ENCODE assay signal across 8 cellular contexts in the genomic region with DNA sequence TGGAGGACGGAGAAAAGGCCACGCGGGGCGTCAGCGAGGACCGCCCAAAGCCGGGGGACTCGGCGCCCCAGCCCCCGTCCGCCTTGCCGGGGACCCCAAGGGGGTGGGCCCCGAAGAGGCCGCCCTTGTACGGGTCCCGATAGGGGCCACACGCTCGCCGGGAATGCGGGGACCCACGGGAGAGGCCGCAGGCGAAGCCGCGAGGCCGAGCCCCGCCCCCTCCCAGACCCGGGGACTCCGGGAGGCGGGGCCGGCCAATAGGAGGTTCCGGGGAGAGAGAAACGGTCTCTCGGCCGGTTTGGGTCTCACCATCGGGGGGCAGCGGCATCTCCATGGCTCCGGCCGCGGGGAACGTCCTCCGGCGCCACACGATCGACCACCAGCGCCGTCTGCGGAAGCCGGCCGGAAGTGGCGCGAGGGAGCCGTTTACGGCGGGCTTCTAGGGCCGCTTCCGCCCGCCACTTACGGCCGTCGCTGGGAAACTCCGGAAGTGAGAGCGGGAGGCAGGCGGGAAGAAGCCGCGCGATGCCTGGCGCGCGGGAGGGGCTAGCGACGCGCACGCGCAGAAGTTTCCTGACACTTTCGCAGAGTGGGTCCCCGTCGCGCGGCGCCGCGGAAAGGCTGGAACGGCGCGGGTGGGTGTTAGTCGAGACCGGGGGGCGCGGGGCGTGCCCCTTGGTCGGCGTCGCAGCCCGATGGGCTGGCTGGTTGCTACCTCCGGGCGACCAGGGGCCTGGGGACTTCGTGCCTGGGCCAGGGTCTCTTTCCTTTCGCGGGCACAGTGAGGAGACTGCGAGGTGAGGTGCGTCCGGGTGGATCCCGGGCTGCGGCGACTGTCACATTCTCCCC. TPM values are rescaled to one million over a fixed set of nuclear protein-coding genes. Genes with fewer than 3 reads are reported as not detected.
DNase-seq lines count a peak whose midpoint lies in the region; ATAC-seq and TF ChIP-seq lines count a peak whose summit lies in the region.

A gene with protein sequence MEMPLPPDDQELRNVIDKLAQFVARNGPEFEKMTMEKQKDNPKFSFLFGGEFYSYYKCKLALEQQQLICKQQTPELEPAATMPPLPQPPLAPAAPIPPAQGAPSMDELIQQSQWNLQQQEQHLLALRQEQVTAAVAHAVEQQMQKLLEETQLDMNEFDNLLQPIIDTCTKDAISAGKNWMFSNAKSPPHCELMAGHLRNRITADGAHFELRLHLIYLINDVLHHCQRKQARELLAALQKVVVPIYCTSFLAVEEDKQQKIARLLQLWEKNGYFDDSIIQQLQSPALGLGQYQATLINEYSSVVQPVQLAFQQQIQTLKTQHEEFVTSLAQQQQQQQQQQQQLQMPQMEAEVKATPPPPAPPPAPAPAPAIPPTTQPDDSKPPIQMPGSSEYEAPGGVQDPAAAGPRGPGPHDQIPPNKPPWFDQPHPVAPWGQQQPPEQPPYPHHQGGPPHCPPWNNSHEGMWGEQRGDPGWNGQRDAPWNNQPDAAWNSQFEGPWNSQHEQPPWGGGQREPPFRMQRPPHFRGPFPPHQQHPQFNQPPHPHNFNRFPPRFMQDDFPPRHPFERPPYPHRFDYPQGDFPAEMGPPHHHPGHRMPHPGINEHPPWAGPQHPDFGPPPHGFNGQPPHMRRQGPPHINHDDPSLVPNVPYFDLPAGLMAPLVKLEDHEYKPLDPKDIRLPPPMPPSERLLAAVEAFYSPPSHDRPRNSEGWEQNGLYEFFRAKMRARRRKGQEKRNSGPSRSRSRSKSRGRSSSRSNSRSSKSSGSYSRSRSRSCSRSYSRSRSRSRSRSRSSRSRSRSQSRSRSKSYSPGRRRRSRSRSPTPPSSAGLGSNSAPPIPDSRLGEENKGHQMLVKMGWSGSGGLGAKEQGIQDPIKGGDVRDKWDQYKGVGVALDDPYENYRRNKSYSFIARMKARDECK (minus strand): TSS at position 393 of the 849 bp plus-strand sequence. CDS start 59 bp downstream, at position 334.

- no peak for TF ChIP-seq CTCF in DOHH2 (IDR thresholded peaks at IDR 0.05; ENCODE audit: low read depth, low read length, poor library complexity, severe bottlenecking)
- TF ChIP-seq CTCF in GM23338 (conservative IDR thresholded peaks at IDR 0.05; ENCODE audit: low read depth in 2 of 2): no peak

- H2AFZ ChIP-seq in GM23338: peak within 1 kb of the TSS; percentile 91

- peak; percentile 85 for ATAC-seq in GM23338
- peak; percentile 75 to 85 for ATAC-seq in naive B cell (ENCODE audit: low read depth in 2 of 2)
- peak; percentile 88 for ATAC-seq in stimulated activated effector memory CD8-positive, alpha-beta T cell treated with anti-CD3 and anti-CD28 coated beads, Interleukin-12 subunit alpha, Interleukin-12 subunit beta, amount 100 ng/mL, for 72 hours

- no peaks in the 10 kb centered on the region for H3K9me2 ChIP-seq in DOHH2 (replicated peaks; ENCODE audit: control insufficient read depth, low read length)
- no peaks in the 10 kb centered on the region for H3K9me2 ChIP-seq in GM23338 (ENCODE audit: insufficient read depth)

- peak within 1 kb of the TSS; percentile 97 for H3K4me2 ChIP-seq in DOHH2 (ENCODE audit: low read length)
- H3K4me2 ChIP-seq in GM23338: peak within 1 kb of the TSS; percentile 99

- H3K4me1 ChIP-seq in DOHH2 (ENCODE audit: control insufficient read depth, low read length): peaks cover 56% of the 10 kb centered on the region
- peaks cover 11% of the 10 kb centered on the region for H3K4me1 ChIP-seq in GM23338 (ENCODE audit: insufficient read depth)

- no peaks in the 10 kb centered on the region for H3K9me3 ChIP-seq in DOHH2 (ENCODE audit: control insufficient read depth, insufficient read depth, low read length)

- no peaks in the 10 kb centered on the region for H3K9me3 Mint-ChIP-seq in GM23338
- H3K9me3 Mint-ChIP-seq in activated T-helper 1 cell treated with anti-CD3 and anti-CD28 coated beads, Interleukin-12 subunit alpha, Interleukin-12 subunit beta, Interleukin-2, Interleukin-4 antibody, amounts not matched to agents 30 ng/mL and 10 ng/mL and 1 ng/mL, durations not matched to agents 14 hours and 24 hours and 36 hours: no peaks in the 10 kb centered on the region
- no peaks in the 10 kb centered on the region for H3K9me3 Mint-ChIP-seq in naive B cell
- H3K9me3 Mint-ChIP-seq in stimulated activated effector memory CD8-positive, alpha-beta T cell treated with anti-CD3 and anti-CD28 coated beads, Interleukin-12 subunit alpha, Interleukin-12 subunit beta, amount 100 ng/mL, for 72 hours: no peaks in the 10 kb centered on the region

- H3K36me3 ChIP-seq in DOHH2 (ENCODE audit: control insufficient read depth, low read length): peaks cover 59% of the 10 kb centered on the region
- H3K36me3 ChIP-seq in GM23338 (ENCODE audit: insufficient read depth): 0 out of 2 replicates have a peak, but pooled peaks cover 5% of the 10 kb centered on the region

- H3K27ac ChIP-seq in DOHH2 (ENCODE audit: low read depth, low read length) (peak within 1 kb of the TSS; percentile 77), GM23338 (ENCODE audit: low read depth) (peak within 1 kb of the TSS; percentile 88)

- H3K27me3 Mint-ChIP-seq in GM23338 (ENCODE audit: insufficient read depth, low read depth, poor library complexity) (peaks cover 12% of the 10 kb centered on the region), naive B cell (no peaks in the 10 kb centered on the region)
- H3K27me3 Mint-ChIP-seq in activated T-helper 1 cell treated with anti-CD3 and anti-CD28 coated beads, Interleukin-12 subunit alpha, Interleukin-12 subunit beta, Interleukin-2, Interleukin-4 antibody, amounts not matched to agents 30 ng/mL and 10 ng/mL and 1 ng/mL, durations not matched to agents 14 hours and 24 hours and 36 hours (ENCODE audit: insufficient read depth): no peaks in the 10 kb centered on the region

- H3F3A ChIP-seq in DOHH2 (ENCODE audit: control insufficient read depth, insufficient read depth) (peaks cover 23% of the 10 kb centered on the region), GM23338 (replicated peaks; ENCODE audit: low read depth) (0 out of 2 replicates have a peak, but pooled peaks cover 16% of the 10 kb centered on the region)

- intact Hi-C loops in activated T-helper 1 cell treated with anti-CD3 and anti-CD28 coated beads, Interleukin-12 subunit alpha, Interleukin-12 subunit beta, Interleukin-2, Interleukin-4 antibody, amounts not matched to agents 30 ng/mL and 10 ng/mL and 1 ng/mL, durations not matched to agents 14 hours and 24 hours and 36 hours (cut with micrococcal nuclease): loop anchor here (1.0 to 5.0 kb wide), 10 partner anchors 30 to 1415 kb away; a partner anchor contains a TSS

- peaks cover 24% of the 10 kb centered on the region for H4K20me1 ChIP-seq in DOHH2 (ENCODE audit: control insufficient read depth, insufficient read depth, low read depth, low read length)
- peaks cover 34% of the 10 kb centered on the region for H4K20me1 ChIP-seq in GM23338 (replicated peaks; ENCODE audit: insufficient read depth)

- H3K4me1 Mint-ChIP-seq in GM23338: peaks cover 20% of the 10 kb centered on the region
- H3K4me1 Mint-ChIP-seq in activated T-helper 1 cell treated with anti-CD3 and anti-CD28 coated beads, Interleukin-12 subunit alpha, Interleukin-12 subunit beta, Interleukin-2, Interleukin-4 antibody, amounts not matched to agents 30 ng/mL and 10 ng/mL and 1 ng/mL, durations not matched to agents 14 hours and 24 hours and 36 hours (ENCODE audit: low read depth): peaks cover 38% of the 10 kb centered on the region
- peaks cover 44 to 60% (median 54%) of the 10 kb centered on the region in 3 donors for H3K4me1 Mint-ChIP-seq in naive B cell
- peaks cover 50% of the 10 kb centered on the region for H3K4me1 Mint-ChIP-seq in stimulated activated effector memory CD8-positive, alpha-beta T cell treated with anti-CD3 and anti-CD28 coated beads, Interleukin-12 subunit alpha, Interleukin-12 subunit beta, amount 100 ng/mL, for 72 hours

- H3K27me3 ChIP-seq in DOHH2 (ENCODE audit: control insufficient read depth, low read length) (no peaks in the 10 kb centered on the region), GM23338 (ENCODE audit: insufficient read depth) (no peaks in the 10 kb centered on the region)

- H3K4me3 Mint-ChIP-seq in GM23338 (peak within 1 kb of the TSS; percentile 97), naive B cell (peak within 1 kb of the TSS; percentile 89 to 95 (median 92))
- H3K4me3 Mint-ChIP-seq in activated T-helper 1 cell treated with anti-CD3 and anti-CD28 coated beads, Interleukin-12 subunit alpha, Interleukin-12 subunit beta, Interleukin-2, Interleukin-4 antibody, amounts not matched to agents 30 ng/mL and 10 ng/mL and 1 ng/mL, durations not matched to agents 14 hours and 24 hours and 36 hours: peak within 1 kb of the TSS; percentile 95
- H3K4me3 Mint-ChIP-seq in stimulated activated effector memory CD8-positive, alpha-beta T cell treated with anti-CD3 and anti-CD28 coated beads, Interleukin-12 subunit alpha, Interleukin-12 subunit beta, amount 100 ng/mL, for 72 hours: peak within 1 kb of the TSS; percentile 84

- H3K79me2 ChIP-seq in DOHH2 (ENCODE audit: control insufficient read depth, low read length) (peaks cover 88% of the 10 kb centered on the region), GM23338 (replicated peaks; ENCODE audit: insufficient read depth) (peaks cover 69% of the 10 kb centered on the region)

- DNase-seq in GM23338 (ENCODE audit: low spot score) (peak; percentile 97), LHCN-M2 (ENCODE audit: low read depth) (peak; percentile 89), RPMI7951 (ENCODE audit: low read depth) (peak; percentile 92), fibroblast of gingiva (ENCODE audit: low read depth) (peak; percentile 91), naive B cell (peak; percentile 93)
- peak; percentile 94 for DNase-seq in activated T-helper 1 cell treated with anti-CD3 and anti-CD28 coated beads, Interleukin-12 subunit alpha, Interleukin-12 subunit beta, Interleukin-2, Interleukin-4 antibody, amounts not matched to agents 30 ng/mL and 10 ng/mL and 1 ng/mL, durations not matched to agents 14 hours and 24 hours and 36 hours (ENCODE audit: low spot score)
- peak; percentile 88 to 97 for DNase-seq in stimulated activated effector memory CD8-positive, alpha-beta T cell treated with anti-CD3 and anti-CD28 coated beads, Interleukin-12 subunit alpha, Interleukin-12 subunit beta, amount 100 ng/mL, for 72 hours (ENCODE audit: low spot score in 2 of 2)

- H3K36me3 Mint-ChIP-seq in GM23338 (ENCODE audit: low read depth) (peaks cover 43% of the 10 kb centered on the region), naive B cell (peaks cover 0 to 11% of the 10 kb centered on the region in 2 donors)
- H3K36me3 Mint-ChIP-seq in activated T-helper 1 cell treated with anti-CD3 and anti-CD28 coated beads, Interleukin-12 subunit alpha, Interleukin-12 subunit beta, Interleukin-2, Interleukin-4 antibody, amounts not matched to agents 30 ng/mL and 10 ng/mL and 1 ng/mL, durations not matched to agents 14 hours and 24 hours and 36 hours (ENCODE audit: low read depth): peaks cover 31% of the 10 kb centered on the region
- H3K36me3 Mint-ChIP-seq in stimulated activated effector memory CD8-positive, alpha-beta T cell treated with anti-CD3 and anti-CD28 coated beads, Interleukin-12 subunit alpha, Interleukin-12 subunit beta, amount 100 ng/mL, for 72 hours: peaks cover 64% of the 10 kb centered on the region

- H3K4me3 ChIP-seq in DOHH2 (ENCODE audit: low read length) (peak within 1 kb of the TSS; percentile 100), GM23338 (peak within 1 kb of the TSS; percentile 100)

- peak within 1 kb of the TSS; percentile 95 for H3K27ac Mint-ChIP-seq in GM23338
- H3K27ac Mint-ChIP-seq in activated T-helper 1 cell treated with anti-CD3 and anti-CD28 coated beads, Interleukin-12 subunit alpha, Interleukin-12 subunit beta, Interleukin-2, Interleukin-4 antibody, amounts not matched to agents 30 ng/mL and 10 ng/mL and 1 ng/mL, durations not matched to agents 14 hours and 24 hours and 36 hours: peak within 1 kb of the TSS; percentile 94
- peak within 1 kb of the TSS; percentile 86 to 97 (median 92) for H3K27ac Mint-ChIP-seq in naive B cell
- H3K27ac Mint-ChIP-seq in stimulated activated effector memory CD8-positive, alpha-beta T cell treated with anti-CD3 and anti-CD28 coated beads, Interleukin-12 subunit alpha, Interleukin-12 subunit beta, amount 100 ng/mL, for 72 hours: peak within 1 kb of the TSS; percentile 85

RNA-seq across cellular contexts. Expression of the gene that starts here (rescaled TPM):
- 31.0 and 31.6 TPM in 2 replicates for total RNA-seq in GM23338 (2014; rRNA removed; shearing (Covaris generic))
- polyA plus RNA-seq in GM23338 (2016; fragmentation: Nextera tagmentation; extraction: Ambion mirVana): 37.5 and 41.2 TPM in 2 replicates
- total RNA-seq in LHCN-M2 (2014; rRNA removed): 5.8 and 6.5 TPM in 2 replicates
- polyA plus RNA-seq in LHCN-M2 (2012): 16.7 TPM
- total RNA-seq in RPMI7951 (2014; rRNA removed; shearing (Covaris generic)): 3.1 TPM in 2 replicates
- 84.3 and 92.0 TPM in 2 replicates for total RNA-seq in activated T-helper 1 cell treated with anti-CD3 and anti-CD28 coated beads, Interleukin-12 subunit alpha, Interleukin-12 subunit beta, Interleukin-2, Interleukin-4 antibody, amounts not matched to agents 30 ng/mL and 10 ng/mL and 1 ng/mL, durations not matched to agents 14 hours and 24 hours and 36 hours
- polyA plus RNA-seq in naive B cell (ENCODE audit: low read depth in 6 of 6): 10 to 100 TPM in 2 of 6 donors, 1 to 10 TPM in 4; 3.2 to 19.5 (median 9.4) TPM

Comparison
In these comparisons a context has a peak if more than half of its experiments do, and no peak if none do; other contexts are left out.
1. Peak in every context shown above with its lines: DNase-seq, ATAC-seq, H3K4me3 ChIP-seq and H3K27ac ChIP-seq.